ENCODE assay signal across 8 cellular contexts in genomic region chr1:150235436-150235851, GRCh38. TPM values are rescaled to one million over a fixed set of nuclear protein-coding genes. Genes with fewer than 3 reads are reported as not detected.
DNase-seq lines count a peak whose midpoint lies in the region; ATAC-seq and TF ChIP-seq lines count a peak whose summit lies in the region.

No MANE protein-coding gene starts in this region.

- no peaks in the 10 kb centered on the region for H3K36me3 ChIP-seq in CD8-positive, alpha-beta T cell (ENCODE audit: insufficient read depth, low read length)
- H3K36me3 ChIP-seq in adipocyte (ENCODE audit: control insufficient read depth, insufficient read depth, low read length, severe bottlenecking) (no peaks in the 10 kb centered on the region), suprapubic skin (no peaks in the 10 kb centered on the region)

- H3K36me3 Mint-ChIP-seq in CD8-positive, alpha-beta T cell = peaks cover 13% of the 10 kb centered on the region

- DNase-seq in CD8-positive, alpha-beta T cell = peak in 5 of 7 experiments; percentile 13 to 45 (median 32)
- DNase-seq in HL-60 (ENCODE audit: low read depth in 1 of 2, low spot score in 1 of 2) = no peak
- DNase-seq in adipocyte (ENCODE audit: low read depth) = peak; percentile 62
- peak; percentile 72 to 76 for DNase-seq in suprapubic skin (ENCODE audit: low spot score in 2 of 2)
- DNase-seq in mucosa of gallbladder (ENCODE audit: low spot score) = no peak
- no peak for DNase-seq in activated naive CD4-positive, alpha-beta T cell (lab: John Stamatoyannopoulos, UW)

- H3K27me3 Mint-ChIP-seq in CD8-positive, alpha-beta T cell (ENCODE audit: low read depth) = no peaks in the 10 kb centered on the region

- peak overlapping the region; percentile 89 for H3K27ac ChIP-seq in CD8-positive, alpha-beta T cell (ENCODE audit: low read depth, low read length)
- peak overlapping the region; percentile 97 for H3K27ac ChIP-seq in HL-60 (replicated peaks)
- H3K27ac ChIP-seq in suprapubic skin = peak overlapping the region; percentile 99

- no peak for ATAC-seq in CD8-positive, alpha-beta T cell
- no peak for ATAC-seq in HG03442 (IDR thresholded peaks at IDR 0.05; ENCODE audit: unreplicated experiment)

- no peaks in the 10 kb centered on the region for H3K27me3 ChIP-seq in CD8-positive, alpha-beta T cell (ENCODE audit: insufficient read depth, low read length)
- H3K27me3 ChIP-seq in HL-60 (ENCODE audit: insufficient read depth, poor library complexity, severe bottlenecking) (no peaks in the 10 kb centered on the region), adipocyte (replicated peaks; ENCODE audit: control insufficient read depth, insufficient read depth, low read length) (no peaks in the 10 kb centered on the region), suprapubic skin (no peaks in the 10 kb centered on the region)

- no peak overlapping the region for H3K4me3 Mint-ChIP-seq in CD8-positive, alpha-beta T cell

- intact Hi-C loops in CD8-positive, alpha-beta T cell (cut with DNase I, micrococcal nuclease) = loop anchor here (2.0 to 10.0 kb wide), 4 partner anchors 129 to 689 kb away; partner anchors contain the start of genes RPRD2 (in 2 of the 2), ENSA (in 1 of the 2) and SETDB1 (in 1 of the 2)

- H3K4me1 Mint-ChIP-seq in CD8-positive, alpha-beta T cell (ENCODE audit: low read depth) = peaks cover 18% of the 10 kb centered on the region

- POLR2A ChIA-PET in CD8-positive, alpha-beta T cell (lab: Charles Lee) = interaction anchor here (0.6 to 3.8 kb wide), 13 partner anchors 13 to 392 kb away, joined by 3 to 24 read pairs (median 4); partner anchors contain the start of genes APH1A, PLEKHO1 and RPRD2

- no peaks in the 10 kb centered on the region for H3K9me3 Mint-ChIP-seq in CD8-positive, alpha-beta T cell

- H3K9ac ChIP-seq in adipocyte (ENCODE audit: low read length) = peak overlapping the region; percentile 96

- no peak for TF ChIP-seq POLR2A in suprapubic skin (IDR thresholded peaks at IDR 0.05)

- H3K4me1 ChIP-seq in CD8-positive, alpha-beta T cell (ENCODE audit: insufficient read depth, low read length) = peaks cover 12% of the 10 kb centered on the region
- peaks cover 17% of the 10 kb centered on the region for H3K4me1 ChIP-seq in adipocyte (ENCODE audit: control insufficient read depth, insufficient read depth, low read length)
- peaks cover 21% of the 10 kb centered on the region for H3K4me1 ChIP-seq in suprapubic skin

- TF ChIP-seq EP300 in suprapubic skin (IDR thresholded peaks at IDR 0.05) = no peak

- WGBS in suprapubic skin = 0% methylated on average over 14 of the region's 14 CpGs

- TF ChIP-seq CTCF in CD8-positive, alpha-beta T cell (IDR thresholded peaks at IDR 0.05) = no peak
- TF ChIP-seq CTCF in HL-60 (IDR thresholded peaks at IDR 0.05; ENCODE audit: insufficient read depth, low read length) (no peak), suprapubic skin (IDR thresholded peaks at IDR 0.05) (no peak)

- no peaks in the 10 kb centered on the region for H3K9me3 ChIP-seq in CD8-positive, alpha-beta T cell (ENCODE audit: low read length)
- H3K9me3 ChIP-seq in adipocyte (ENCODE audit: control insufficient read depth, low read length) (no peaks in the 10 kb centered on the region), suprapubic skin (no peaks in the 10 kb centered on the region)

- CTCF ChIA-PET in CD8-positive, alpha-beta T cell (lab: Charles Lee) = interaction anchor here (1.0 kb wide), 1 partner anchor 23 kb away, joined by 3 read pairs; no protein-coding TSS in a partner anchor

- peak overlapping the region; percentile 80 for H3K4me3 ChIP-seq in CD8-positive, alpha-beta T cell (ENCODE audit: low read depth, low read length)
- H3K4me3 ChIP-seq in HL-60 (replicated peaks; ENCODE audit: insufficient read depth, low read length) (peak overlapping the region; percentile 72), adipocyte (ENCODE audit: low read length) (peak overlapping the region; percentile 97), iPS-11a (ENCODE audit: low read depth, low read length) (peak overlapping the region; percentile 78), suprapubic skin (peak overlapping the region; percentile 99)

- H3K27ac Mint-ChIP-seq in CD8-positive, alpha-beta T cell = no peak overlapping the region

RNA-seq across cellular contexts. Expression of gene ANP32E, which starts 0.5 kb away (rescaled TPM):
- 10 to 100 TPM; 30.6 to 35.0 TPM for total RNA-seq in CD8-positive, alpha-beta T cell
- total RNA-seq in suprapubic skin = 10 to 100 TPM in 3 of 4 donors, 1 to 10 TPM in 1; 7.5 to 17.6 (median 13.7) TPM
- total RNA-seq in mucosa of gallbladder = 20.8 TPM

RNA-seq across cellular contexts. Expression of gene CA14, which starts 22.1 kb away (rescaled TPM):
- total RNA-seq in CD8-positive, alpha-beta T cell = not detected
- total RNA-seq in suprapubic skin (1 to 10 TPM in 2 of 4 donors, under 1 TPM in 2; 0.64 to 2.8 (median 1.1) TPM), mucosa of gallbladder (2.4 TPM)

RNA-seq across cellular contexts. Expression of gene APH1A, which starts 33.4 kb away (rescaled TPM):
- total RNA-seq in CD8-positive, alpha-beta T cell = 100 to 1,000 TPM; 124 to 134 TPM
- total RNA-seq in suprapubic skin (100 to 1,000 TPM in 3 of 4 donors, 10 to 100 TPM in 1; 92.5 to 141 (median 125) TPM), mucosa of gallbladder (145 TPM)

RNA-seq across cellular contexts. Expression of gene C1orf54, which starts 37.1 kb away (rescaled TPM):
- total RNA-seq in CD8-positive, alpha-beta T cell = 1 to 10 TPM; 2.6 to 5.7 TPM
- total RNA-seq in suprapubic skin (10 to 100 TPM in 1 of 4 donors, 1 to 10 TPM in 2, under 1 TPM in 1; 0.96 to 16.0 (median 1.5) TPM), mucosa of gallbladder (26.8 TPM)

RNA-seq across cellular contexts. Expression of gene CIART, which starts 46.9 kb away (rescaled TPM):
- total RNA-seq in CD8-positive, alpha-beta T cell = 1 to 10 TPM; 2.0 to 2.3 TPM
- total RNA-seq in suprapubic skin = 10 to 100 TPM; 15.8 to 37.4 (median 28.1) TPM
- total RNA-seq in mucosa of gallbladder = 7.7 TPM

Comparison
In these comparisons a context has a peak if more than half of its experiments do, and no peak if none do; other contexts are left out.
1. DNase-seq: peak in CD8-positive, alpha-beta T cell (5 of 7), adipocyte (single experiment) and suprapubic skin (2 of 2); none in HL-60 (0 of 2), mucosa of gallbladder (single experiment) and activated naive CD4-positive, alpha-beta T cell (0 of 4).
2. Peak in every context shown above with its lines, with median percentiles within 50 percentile points of each other: H3K27ac ChIP-seq and H3K4me3 ChIP-seq.